17 cellular contexts compared by ENCODE assay signal in the genomic region with DNA sequence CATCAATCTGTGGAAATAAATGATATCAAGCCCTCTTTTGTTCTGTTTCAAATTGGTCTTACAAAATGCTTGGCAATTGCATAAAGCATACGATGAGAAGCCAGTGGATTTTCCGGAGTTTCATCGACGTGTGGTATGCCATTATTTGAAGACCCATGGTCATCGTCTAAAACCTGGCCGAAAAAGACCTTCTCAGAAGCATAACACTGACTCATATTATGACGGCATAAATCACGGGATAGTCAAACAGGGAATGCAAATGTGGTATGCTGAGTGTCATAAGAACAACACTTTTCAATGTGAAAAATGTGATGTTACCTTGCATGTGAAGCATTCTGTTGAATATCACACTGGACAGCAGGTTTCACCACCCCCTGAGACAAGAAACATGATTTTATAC.
DNase-seq lines count a peak whose midpoint lies in the region; ATAC-seq, FAIRE-seq and TF ChIP-seq lines count a peak whose summit lies in the region.
"Had no signal": no experiment of that assay in that cellular context is flagged by ENCODE, and none has a peak within 500 bp of the region (broad histone marks: within the 10 kb centered on the region; RNA-seq: fewer than 3 reads in every experiment).

No MANE protein-coding gene starts in this region.

- no peak overlapping the region for H2AFZ ChIP-seq in astrocyte (ENCODE audit: low read depth, low read length)
- H2AFZ ChIP-seq: GM23338 had no signal

- FAIRE-seq in astrocyte (lab: Jason Lieb, UNC), result no peak
- FAIRE-seq: G401.6, GM12891 had no signal

- no peaks in the 10 kb centered on the region for H4K20me1 ChIP-seq in astrocyte (ENCODE audit: insufficient read depth, low read length)
- H4K20me1 ChIP-seq: BLaER1 treated with 17β-estradiol and CSF1 and Interleukin-3, amounts not matched to agents 10 nM and 100 nM had no signal

- H3K9me3 ChIP-seq in astrocyte (ENCODE audit: insufficient read depth, low read depth, low read length), result no peaks in the 10 kb centered on the region
- H3K9me3 ChIP-seq: BLaER1 treated with 17β-estradiol and CSF1 and Interleukin-3, amounts not matched to agents 10 nM and 100 nM had no signal

- no peak overlapping the region for H3K27ac Mint-ChIP-seq in astrocyte (ENCODE audit: unreplicated experiment)
- H3K27ac Mint-ChIP-seq: CD4-positive, alpha-beta T cell; GM23338 had no signal

- no peaks in the 10 kb centered on the region for H3K4me1 Mint-ChIP-seq in astrocyte (ENCODE audit: low read depth, unreplicated experiment)
- H3K4me1 Mint-ChIP-seq: GM23338 had no signal

- H3K4me3 ChIP-seq in astrocyte (ENCODE audit: insufficient read depth, low read depth, low read length) (no peak overlapping the region), fibroblast of the aortic adventitia (ENCODE audit: low read depth, low read length) (no peak overlapping the region)
- H3K4me3 ChIP-seq: BLaER1 treated with 17β-estradiol and CSF1 and Interleukin-3, amounts not matched to agents 10 nM and 100 nM; GM23338 had no signal

- H3K36me3 ChIP-seq in astrocyte (ENCODE audit: insufficient read depth, low read length), result no peaks in the 10 kb centered on the region
- H3K36me3 ChIP-seq: BLaER1 treated with 17β-estradiol and CSF1 and Interleukin-3, amounts not matched to agents 10 nM and 100 nM had no signal

- H3K9me3 Mint-ChIP-seq in astrocyte (ENCODE audit: unreplicated experiment), result no peaks in the 10 kb centered on the region
- H3K9me3 Mint-ChIP-seq: GM23338 had no signal

- H3K79me2 ChIP-seq in astrocyte (ENCODE audit: insufficient read depth, low read length), result no peaks in the 10 kb centered on the region

- no peak overlapping the region for H3K9ac ChIP-seq in astrocyte (ENCODE audit: low read length)
- H3K9ac ChIP-seq: BLaER1 treated with 17β-estradiol and CSF1 and Interleukin-3, amounts not matched to agents 10 nM and 100 nM had no signal

- H3K4me1 ChIP-seq in astrocyte (ENCODE audit: insufficient read depth, low read length), result no peaks in the 10 kb centered on the region
- H3K4me1 ChIP-seq: BLaER1 treated with 17β-estradiol and CSF1 and Interleukin-3, amounts not matched to agents 10 nM and 100 nM had no signal

- no peak overlapping the region for H3K27ac ChIP-seq in astrocyte (ENCODE audit: low read depth, low read length)
- H3K27ac ChIP-seq: BLaER1 treated with 17β-estradiol and CSF1 and Interleukin-3, amounts not matched to agents 10 nM and 100 nM had no signal

- DNase-seq in A172 (ENCODE audit: low spot score) (peak; percentile 28), M059J (ENCODE audit: low read depth) (peak; percentile 5), astrocyte (ENCODE audit: low read depth) (peak; percentile 52), fibroblast of the aortic adventitia (ENCODE audit: low read depth) (peak; percentile 26), C1 segment of cervical spinal cord (lab: John Stamatoyannopoulos, UW) (no peak)
- DNase-seq: 8988T; ACHN; CD4-positive, alpha-beta T cell; DMS79; H7 had no signal

- H3K27me3 ChIP-seq in astrocyte (ENCODE audit: insufficient read depth, low read length), result no peaks in the 10 kb centered on the region
- H3K27me3 ChIP-seq: BLaER1 treated with 17β-estradiol and CSF1 and Interleukin-3, amounts not matched to agents 10 nM and 100 nM had no signal

- no peak overlapping the region for H3K4me3 Mint-ChIP-seq in astrocyte (ENCODE audit: unreplicated experiment)
- H3K4me3 Mint-ChIP-seq: CD4-positive, alpha-beta T cell; GM23338; IgD-negative memory B cell had no signal

- no peak overlapping the region for H3K4me2 ChIP-seq in astrocyte (ENCODE audit: low read length)
- H3K4me2 ChIP-seq: BLaER1 treated with 17β-estradiol and CSF1 and Interleukin-3, amounts not matched to agents 10 nM and 100 nM; GM23338 had no signal

- ATAC-seq in HG02885 (IDR thresholded peaks at IDR 0.05; ENCODE audit: poor library complexity, unreplicated experiment) (no peak), HG02870 (IDR thresholded peaks at IDR 0.05; ENCODE audit: unreplicated experiment) (no peak)
- ATAC-seq: GM23338 had no signal

- H3K27me3 Mint-ChIP-seq in astrocyte (ENCODE audit: low read depth, unreplicated experiment), result no peaks in the 10 kb centered on the region
- H3K27me3 Mint-ChIP-seq: CD4-positive, alpha-beta T cell; IgD-negative memory B cell had no signal

- TF ChIP-seq CTCF in astrocyte (IDR thresholded peaks at IDR 0.05; ENCODE audit: insufficient read depth, low read depth, low read length) (no peak), fibroblast of the aortic adventitia (IDR thresholded peaks at IDR 0.05; ENCODE audit: insufficient read depth, low read length) (no peak)

- no peaks in the 10 kb centered on the region for H3K36me3 Mint-ChIP-seq in astrocyte (ENCODE audit: low read depth, unreplicated experiment)
- H3K36me3 Mint-ChIP-seq: IgD-negative memory B cell had no signal

Comparison
In these comparisons a context has a peak if more than half of its experiments do, and no peak if none do; other contexts are left out.
1. DNase-seq: peak in A172 (single experiment), M059J (single experiment), astrocyte (single experiment) and fibroblast of the aortic adventitia (single experiment); none in C1 segment of cervical spinal cord (0 of 14).